Comparison of ENCODE assay signal across 14 cellular contexts in the genomic region with DNA sequence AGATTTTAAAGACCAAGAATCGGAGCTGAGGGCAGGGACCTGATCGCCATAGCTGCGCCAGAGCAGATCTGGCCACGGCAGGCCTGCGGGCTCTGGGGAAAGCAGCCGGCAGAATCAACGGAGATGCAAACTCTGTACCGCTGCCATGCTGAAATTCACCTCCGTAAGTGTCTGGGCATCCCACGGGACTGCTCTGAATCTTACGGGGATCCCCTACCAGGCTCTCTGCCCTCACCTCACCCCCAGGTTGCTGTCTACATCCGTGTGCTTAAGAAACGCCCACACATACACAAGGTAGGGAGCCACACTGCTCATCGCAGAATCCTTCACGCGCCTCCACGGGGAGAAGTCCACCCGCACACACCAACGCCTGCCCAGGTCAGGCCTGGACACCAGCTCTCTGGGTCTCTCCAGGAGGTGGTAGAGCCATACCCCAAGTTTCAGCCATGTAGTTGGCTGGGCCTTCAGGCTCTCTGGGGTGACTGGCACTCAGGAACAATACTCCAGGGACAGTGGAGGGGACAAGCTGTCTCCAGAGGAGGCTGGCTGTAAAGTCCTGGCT.
"Had no signal": no experiment of that assay in that cellular context is flagged by ENCODE, and none has a peak within 500 bp of the region (broad histone marks: within the 10 kb centered on the region; RNA-seq: fewer than 3 reads in every experiment).

No MANE protein-coding gene starts in this region.

- ATAC-seq: activated CD8-positive, alpha-beta T cell treated with anti-CD3 and anti-CD28 coated beads for 36 hours; naive thymus-derived CD8-positive, alpha-beta T cell had no signal

- H3K27ac ChIP-seq: epithelial cell of prostate, thyroid gland, uterus had no signal

- H3K4me3 ChIP-seq: lung, thyroid gland, uterus had no signal

- H3K9me3 ChIP-seq: thyroid gland, uterus had no signal

- H3K36me3 ChIP-seq: uterus had no signal

- DNase-seq: activated CD4-positive, alpha-beta T cell treated with anti-CD3 and anti-CD28 coated beads for 4 hours; activated CD8-positive, alpha-beta memory T cell treated with anti-CD3 and anti-CD28 coated beads, Interleukin-2, amount 50 U/mL, for 4 hours; activated CD8-positive, alpha-beta T cell treated with anti-CD3 and anti-CD28 coated beads for 36 hours; activated naive CD4-positive, alpha-beta T cell treated with anti-CD3 and anti-CD28 coated beads for 36 hours; caudate nucleus; cortex of kidney; effector memory CD4-positive, alpha-beta T cell; hippocampal formation; naive thymus-derived CD8-positive, alpha-beta T cell; T-helper 9 cell; uterus had no signal

- H3K27me3 ChIP-seq: thyroid gland, uterus had no signal
